Comparison of ENCODE assay signal across 6 cellular contexts in genomic region chr19:18354743-18355142, GRCh38. TPM values are rescaled to one million over a fixed set of nuclear protein-coding genes. Genes with fewer than 3 reads are reported as not detected.
"Had no signal": no experiment of that assay in that cellular context is flagged by ENCODE, and none has a peak within 500 bp of the region (broad histone marks: within the 10 kb centered on the region; RNA-seq: fewer than 3 reads in every experiment).

No MANE protein-coding gene starts in this region.

RNA-seq across cellular contexts. Expression of gene LRRC25, which starts 42.7 kb away (rescaled TPM):
- total RNA-seq: LHCN-M2, MCF 10A, PC-3, RPMI7951, SJCRH30, SK-MEL-5 had no signal
